Comparison of ENCODE assay signal across 8 cellular contexts in genomic region chr15:99106417-99107220, GRCh38. TPM values are rescaled to one million over a fixed set of nuclear protein-coding genes. Genes with fewer than 3 reads are reported as not detected.
DNase-seq lines count a peak whose midpoint lies in the region; ATAC-seq and TF ChIP-seq lines count a peak whose summit lies in the region.

No MANE protein-coding gene starts in this region.

- H3K9ac ChIP-seq in skeletal muscle tissue (ENCODE audit: low read depth in 1 of 3, low read length in 3 of 3), result peak overlapping the region; percentile 81 to 97 (median 93)

- H3K4me3 ChIP-seq in hepatocyte, result peak overlapping the region; percentile 58
- H3K4me3 ChIP-seq in skeletal muscle tissue (ENCODE audit: low read length in 3 of 3), result peak overlapping the region; percentile 76 to 93 (median 87)

- peaks cover 53% of the 10 kb centered on the region for H3K27me3 Mint-ChIP-seq in activated naive CD8-positive, alpha-beta T cell treated with anti-CD3 and anti-CD28 coated beads for 36 hours

- H2AFZ ChIP-seq in hepatocyte, result no peak overlapping the region

- no peaks in the 10 kb centered on the region for H4K20me1 ChIP-seq in hepatocyte (ENCODE audit: insufficient read depth, poor library complexity, severe bottlenecking)

- ATAC-seq in HG02973 (IDR thresholded peaks at IDR 0.05; ENCODE audit: unreplicated experiment), result no peak

- DNase-seq in HCEC 1CT, result peak; percentile 30
- DNase-seq in activated naive CD8-positive, alpha-beta T cell treated with anti-CD3 and anti-CD28 coated beads for 36 hours, result no peak
- DNase-seq in hepatocyte (ENCODE audit: low spot score), result no peak
- no peak for DNase-seq in GM20000 (ENCODE audit: low spot score)
- DNase-seq in Ammon's horn (ENCODE audit: low spot score), result no peak
- no peak for DNase-seq in cerebellar cortex (ENCODE audit: low spot score)

- peak overlapping the region; percentile 8 for H3K4me3 Mint-ChIP-seq in activated naive CD8-positive, alpha-beta T cell treated with anti-CD3 and anti-CD28 coated beads for 36 hours

- H3K27me3 ChIP-seq in hepatocyte (peaks cover 39% of the 10 kb centered on the region), skeletal muscle tissue (ENCODE audit: control insufficient read depth in 3 of 3, insufficient read depth in 3 of 3, low read length in 3 of 3) (peaks cover 0 to 7% (median 2%) of the 10 kb centered on the region in 3 donors)

- no peak overlapping the region for H3K27ac Mint-ChIP-seq in activated naive CD8-positive, alpha-beta T cell treated with anti-CD3 and anti-CD28 coated beads for 36 hours

- no peaks in the 10 kb centered on the region for H3K36me3 Mint-ChIP-seq in activated naive CD8-positive, alpha-beta T cell treated with anti-CD3 and anti-CD28 coated beads for 36 hours

- 70% methylated on average over 15 of the region's 15 CpGs for WGBS in hepatocyte (ENCODE audit: low lambda C conversion rate, missing lambda C conversion rate)

- peaks cover 9% of the 10 kb centered on the region for H3K79me2 ChIP-seq in hepatocyte

- peaks cover 3% of the 10 kb centered on the region for H3K4me1 Mint-ChIP-seq in activated naive CD8-positive, alpha-beta T cell treated with anti-CD3 and anti-CD28 coated beads for 36 hours

- H3K9me3 Mint-ChIP-seq in activated naive CD8-positive, alpha-beta T cell treated with anti-CD3 and anti-CD28 coated beads for 36 hours, result no peaks in the 10 kb centered on the region

- H3K4me1 ChIP-seq in hepatocyte (ENCODE audit: insufficient read depth), result peaks cover 5% of the 10 kb centered on the region
- peaks cover 38 to 60% (median 43%) of the 10 kb centered on the region in 3 donors for H3K4me1 ChIP-seq in skeletal muscle tissue (ENCODE audit: control insufficient read depth in 3 of 3, insufficient read depth in 3 of 3, low read length in 3 of 3)

- peak overlapping the region; percentile 97 for H3K4me2 ChIP-seq in hepatocyte

- H3K27ac ChIP-seq in hepatocyte, result no peak overlapping the region
- peak overlapping the region; percentile 93 for H3K27ac ChIP-seq in skeletal muscle tissue (ENCODE audit: low read depth, low read length)

- H3K9me3 ChIP-seq in hepatocyte (ENCODE audit: low read depth), result no peaks in the 10 kb centered on the region
- no peaks in the 10 kb centered on the region for H3K9me3 ChIP-seq in skeletal muscle tissue (ENCODE audit: control insufficient read depth in 3 of 3, low read length in 3 of 3)

- no peaks in the 10 kb centered on the region for H3K9me2 ChIP-seq in hepatocyte (replicated peaks; ENCODE audit: insufficient read depth)

- H3K36me3 ChIP-seq in hepatocyte (replicated peaks; ENCODE audit: insufficient read depth, low read depth), result no peaks in the 10 kb centered on the region
- peaks cover 0 to 8% (median 3%) of the 10 kb centered on the region in 3 donors for H3K36me3 ChIP-seq in skeletal muscle tissue (ENCODE audit: control insufficient read depth in 3 of 3, insufficient read depth in 3 of 3, low read length in 3 of 3)

- TF ChIP-seq CTCF in hepatocyte (IDR thresholded peaks at IDR 0.05; ENCODE audit: poor library complexity) (no peak), GM20000 (IDR thresholded peaks at IDR 0.05; ENCODE audit: extremely low read depth, missing control alignments) (no peak)

RNA-seq across cellular contexts. Expression of gene SYNM, which starts 1.7 kb away (rescaled TPM):
- total RNA-seq in activated naive CD8-positive, alpha-beta T cell treated with anti-CD3 and anti-CD28 coated beads for 36 hours, result under 1 TPM; 0.12 to 0.14 TPM
- total RNA-seq in hepatocyte (12.4 and 13.8 TPM in 2 replicates), skeletal muscle tissue (53.2 TPM)
- polyA plus RNA-seq in hepatocyte, result 9.7 and 10.5 TPM in 2 replicates

Comparison
In these comparisons a context has a peak if more than half of its experiments do, and no peak if none do; other contexts are left out.
1. RNA of gene SYNM, which starts 1.7 kb away (total RNA-seq): 53.2 TPM in skeletal muscle tissue (single experiment) and 12.4 to 13.8 TPM in hepatocyte; 0.12 to 0.14 TPM in activated naive CD8-positive, alpha-beta T cell treated with anti-CD3 and anti-CD28 coated beads for 36 hours; every median in the first group is over 10 times any median in the second.